In genomic region chr10:70478191-70479160, GRCh38 we compare ENCODE assay signal across 8 cellular contexts. TPM values are rescaled to one million over a fixed set of nuclear protein-coding genes. Genes with fewer than 3 reads are reported as not detected.
DNase-seq lines count a peak whose midpoint lies in the region; ATAC-seq and TF ChIP-seq lines count a peak whose summit lies in the region.

TSS of gene PALD1 (plus strand) at chr10:70478767. CDS start at chr10:70525952, 47,185 bp downstream.

- no peaks in the 10 kb centered on the region for H3K79me2 ChIP-seq in smooth muscle cell (ENCODE audit: low read depth)

- CTCF ChIA-PET in MCF 10A (lab: Yijun Ruan, JAX), result interaction anchor here (3.1 kb wide), 1 partner anchor 17 kb away, joined by 9 read pairs; no protein-coding TSS in a partner anchor

- peak within 1 kb of the TSS; percentile 75 for H2AFZ ChIP-seq in smooth muscle cell (ENCODE audit: low read depth)

- H3K27me3 ChIP-seq in smooth muscle cell (ENCODE audit: low read depth), result peaks cover 6% of the 10 kb centered on the region

- intact Hi-C loops in MCF 10A (cut with micrococcal nuclease), result no loop called here

- WGBS in smooth muscle cell (ENCODE audit: low lambda C conversion rate), result 2% methylated on average over 67 of the region's 110 CpGs

- peaks cover 22% of the 10 kb centered on the region for H3K4me1 Mint-ChIP-seq in T-helper 1 cell treated with Interleukin-12 subunit alpha and Interleukin-12 subunit beta and Interleukin-4 antibody, amounts not matched to agents 30 μg/mL and 1 μg/mL, for 36 hours (ENCODE audit: low read depth)
- H3K4me1 Mint-ChIP-seq in MCF 10A (ENCODE audit: insufficient read depth, unreplicated experiment), result peaks cover 21% of the 10 kb centered on the region

- H3K9ac ChIP-seq in smooth muscle cell (ENCODE audit: low read depth), result no peak within 1 kb of the TSS

- TF ChIP-seq CTCF in MCF 10A (IDR thresholded peaks at IDR 0.05; ENCODE audit: unreplicated experiment) (no peak), smooth muscle cell (IDR thresholded peaks at IDR 0.05; ENCODE audit: borderline replicate concordance, insufficient read depth, poor library complexity, severe bottlenecking) (no peak)

- peak within 1 kb of the TSS; percentile 92 for H3K4me2 ChIP-seq in smooth muscle cell

- peak within 1 kb of the TSS; percentile 65 for H3K4me3 Mint-ChIP-seq in T-helper 1 cell treated with Interleukin-12 subunit alpha and Interleukin-12 subunit beta and Interleukin-4 antibody, amounts not matched to agents 30 μg/mL and 1 μg/mL, for 36 hours
- H3K4me3 Mint-ChIP-seq in MCF 10A (ENCODE audit: unreplicated experiment), result peak within 1 kb of the TSS; percentile 52

- no peak within 1 kb of the TSS for H3K27ac Mint-ChIP-seq in T-helper 1 cell treated with Interleukin-12 subunit alpha and Interleukin-12 subunit beta and Interleukin-4 antibody, amounts not matched to agents 30 μg/mL and 1 μg/mL, for 36 hours
- H3K27ac Mint-ChIP-seq in MCF 10A (ENCODE audit: low read depth, unreplicated experiment), result no peak within 1 kb of the TSS

- H3F3A ChIP-seq in smooth muscle cell (ENCODE audit: low read depth), result peaks cover 7% of the 10 kb centered on the region

- POLR2A ChIA-PET in MCF 10A (lab: Yijun Ruan, JAX), result interaction anchor here (1.5 kb wide), 1 partner anchor 17 kb away, joined by 6 read pairs; no protein-coding TSS in a partner anchor

- peaks cover 9% of the 10 kb centered on the region for H3K4me1 ChIP-seq in smooth muscle cell (ENCODE audit: low read depth)

- ATAC-seq in GM18909 (IDR thresholded peaks at IDR 0.05; ENCODE audit: poor library complexity, unreplicated experiment) (no peak), GM21737 (IDR thresholded peaks at IDR 0.05; ENCODE audit: unreplicated experiment) (no peak)

- peaks cover 76% of the 10 kb centered on the region for H3K27me3 Mint-ChIP-seq in T-helper 1 cell treated with Interleukin-12 subunit alpha and Interleukin-12 subunit beta and Interleukin-4 antibody, amounts not matched to agents 30 μg/mL and 1 μg/mL, for 36 hours (ENCODE audit: low read depth)
- no peaks in the 10 kb centered on the region for H3K27me3 Mint-ChIP-seq in MCF 10A (ENCODE audit: insufficient read depth, unreplicated experiment)

- DNase-seq in DMS 273 treated with DMSO at 0.1 percent for 48 hours (lab: John Stamatoyannopoulos, UW) (peak; percentile 11), HT-29 (ENCODE audit: low spot score) (peak; percentile 60), MCF 10A (ENCODE audit: unreplicated experiment) (peak; percentile 48), iris pigment epithelial cell (ENCODE audit: low read depth) (peak; percentile 19), smooth muscle cell (lab: John Stamatoyannopoulos, UW; ENCODE audit: unreplicated experiment) (no peak)

- no peaks in the 10 kb centered on the region for H3K9me3 Mint-ChIP-seq in T-helper 1 cell treated with Interleukin-12 subunit alpha and Interleukin-12 subunit beta and Interleukin-4 antibody, amounts not matched to agents 30 μg/mL and 1 μg/mL, for 36 hours
- H3K9me3 Mint-ChIP-seq in MCF 10A (ENCODE audit: unreplicated experiment), result no peaks in the 10 kb centered on the region

- no peak within 1 kb of the TSS for H3K27ac ChIP-seq in smooth muscle cell (ENCODE audit: low read depth)

- no peaks in the 10 kb centered on the region for H3K36me3 ChIP-seq in smooth muscle cell (ENCODE audit: low read depth)

- no peaks in the 10 kb centered on the region for H4K20me1 ChIP-seq in smooth muscle cell (ENCODE audit: low read depth)

- no peaks in the 10 kb centered on the region for H3K9me3 ChIP-seq in smooth muscle cell (replicated peaks; ENCODE audit: low read depth)

- BruUV-seq in MCF 10A (replicated peaks; lab: Mats Ljungman, UMichigan), result no TSS peak

- no peaks in the 10 kb centered on the region for H3K36me3 Mint-ChIP-seq in T-helper 1 cell treated with Interleukin-12 subunit alpha and Interleukin-12 subunit beta and Interleukin-4 antibody, amounts not matched to agents 30 μg/mL and 1 μg/mL, for 36 hours (ENCODE audit: low read depth)
- no peaks in the 10 kb centered on the region for H3K36me3 Mint-ChIP-seq in MCF 10A (ENCODE audit: insufficient read depth, unreplicated experiment)

- H3K4me3 ChIP-seq in smooth muscle cell, result peak within 1 kb of the TSS; percentile 56

RNA-seq across cellular contexts. Expression of gene PALD1, which starts in this region (rescaled TPM):
- total RNA-seq in HT-29 (2014; rRNA removed; shearing (Covaris generic)), result 23.9 and 25.5 TPM in 2 replicates
- total RNA-seq in MCF 10A (2022) (0.12 TPM in 1 of 2 replicates, not detected in the other), smooth muscle cell (1.4 and 1.5 TPM in 2 replicates)
- polyA plus RNA-seq in smooth muscle cell, result 0.73 and 2.2 TPM in 2 replicates

Comparison
In these comparisons a context has a peak if more than half of its experiments do, and no peak if none do; other contexts are left out.
1. Peak in DNase-seq in MCF 10A; RNA of the gene not detected or under 1 TPM.